19 cellular contexts compared by ENCODE assay signal in genomic region chr11:122214567-122214966, GRCh38.
DNase-seq lines count a peak whose midpoint lies in the region; ATAC-seq and TF ChIP-seq lines count a peak whose summit lies in the region.
"Had no signal": no experiment of that assay in that cellular context is flagged by ENCODE, and none has a peak within 500 bp of the region (broad histone marks: within the 10 kb centered on the region; RNA-seq: fewer than 3 reads in every experiment).

No MANE protein-coding gene starts in this region.

- no peaks in the 10 kb centered on the region for H3K36me3 Mint-ChIP-seq in HFFc6 (ENCODE audit: low read depth)
- H3K36me3 Mint-ChIP-seq in activated T-cell treated with anti-CD3 and anti-CD28 coated beads, Interleukin-2, amount 50 U/mL, for 24 hours (ENCODE audit: low read depth) = no peaks in the 10 kb centered on the region

- TF ChIP-seq CTCF in HFFc6 (IDR thresholded peaks at IDR 0.05) = no peak
- TF ChIP-seq CTCF in thoracic aorta (IDR thresholded peaks at IDR 0.05) = no peak

- no peaks in the 10 kb centered on the region for H3K36me3 ChIP-seq in thoracic aorta
- H3K36me3 ChIP-seq: BE2C, transverse colon had no signal

- H3K27ac Mint-ChIP-seq in HFFc6 = peak overlapping the region; percentile 78
- H3K27ac Mint-ChIP-seq in activated T-cell treated with anti-CD3 and anti-CD28 coated beads, Interleukin-2, amount 50 U/mL, for 24 hours = no peak overlapping the region
- H3K27ac Mint-ChIP-seq: dendritic cell treated with granulocyte-macrophage colony-stimulating factor and Interleukin-4, amounts not matched to agents 40 ng/mL and 50 ng/mL, for 4 days; T-helper 1 cell treated with Interleukin-12 subunit alpha and Interleukin-12 subunit beta and Interleukin-4 antibody, amounts not matched to agents 30 μg/mL and 1 μg/mL, for 36 hours had no signal

- H3K27me3 Mint-ChIP-seq in HFFc6 (ENCODE audit: insufficient read depth) = no peaks in the 10 kb centered on the region
- H3K27me3 Mint-ChIP-seq in activated T-cell treated with anti-CD3 and anti-CD28 coated beads, Interleukin-2, amount 50 U/mL, for 24 hours = peaks cover 19% of the 10 kb centered on the region
- H3K27me3 Mint-ChIP-seq: dendritic cell treated with granulocyte-macrophage colony-stimulating factor and Interleukin-4, amounts not matched to agents 40 ng/mL and 50 ng/mL, for 4 days had no signal

- H3K27ac ChIP-seq in layer of hippocampus (ENCODE audit: low read depth, low read length) (peak overlapping the region; percentile 69), thoracic aorta (peak overlapping the region; percentile 68 to 82)
- H3K27ac ChIP-seq: VCaP had no signal

- peaks cover 63% of the 10 kb centered on the region for H3K4me1 Mint-ChIP-seq in HFFc6 (ENCODE audit: low read depth)
- H3K4me1 Mint-ChIP-seq in activated T-cell treated with anti-CD3 and anti-CD28 coated beads, Interleukin-2, amount 50 U/mL, for 24 hours (ENCODE audit: low read depth) = no peaks in the 10 kb centered on the region

- no peak overlapping the region for H3K4me3 ChIP-seq in thoracic aorta
- H3K4me3 ChIP-seq: mucosa of descending colon, transverse colon had no signal

- ATAC-seq in thoracic aorta (ENCODE audit: insufficient number of reproducible peaks, low FRiP score, low read depth) (no peak), GM21619 (IDR thresholded peaks at IDR 0.05; ENCODE audit: unreplicated experiment) (no peak)

- peak overlapping the region; percentile 5; the same call in 1 of the 2 replicates for H3K4me3 Mint-ChIP-seq in HFFc6
- H3K4me3 Mint-ChIP-seq in activated T-cell treated with anti-CD3 and anti-CD28 coated beads, Interleukin-2, amount 50 U/mL, for 24 hours = no peak overlapping the region
- H3K4me3 Mint-ChIP-seq: dendritic cell treated with granulocyte-macrophage colony-stimulating factor and Interleukin-4, amounts not matched to agents 40 ng/mL and 50 ng/mL, for 4 days; T-helper 1 cell treated with Interleukin-12 subunit alpha and Interleukin-12 subunit beta and Interleukin-4 antibody, amounts not matched to agents 30 μg/mL and 1 μg/mL, for 36 hours had no signal

- H3K9me3 ChIP-seq in thoracic aorta = no peaks in the 10 kb centered on the region
- H3K9me3 ChIP-seq: BE2C, mucosa of descending colon, transverse colon had no signal

- no peaks in the 10 kb centered on the region for H3K27me3 ChIP-seq in layer of hippocampus (ENCODE audit: control insufficient read depth, insufficient read depth, low read length)
- no peaks in the 10 kb centered on the region for H3K27me3 ChIP-seq in thoracic aorta (replicated peaks; ENCODE audit: insufficient read depth)
- H3K27me3 ChIP-seq: BE2C, transverse colon had no signal

- no peaks in the 10 kb centered on the region for H3K9me3 Mint-ChIP-seq in HFFc6
- no peaks in the 10 kb centered on the region for H3K9me3 Mint-ChIP-seq in activated T-cell treated with anti-CD3 and anti-CD28 coated beads, Interleukin-2, amount 50 U/mL, for 24 hours
- H3K9me3 Mint-ChIP-seq: dendritic cell treated with granulocyte-macrophage colony-stimulating factor and Interleukin-4, amounts not matched to agents 40 ng/mL and 50 ng/mL, for 4 days; T-helper 1 cell treated with Interleukin-12 subunit alpha and Interleukin-12 subunit beta and Interleukin-4 antibody, amounts not matched to agents 30 μg/mL and 1 μg/mL, for 36 hours had no signal

- DNase-seq in HFFc6 (no peak), astrocyte of the hippocampus (ENCODE audit: low read depth, low spot score) (peak; percentile 48), thoracic aorta (ENCODE audit: low spot score) (no peak), HUDEP-2 (lab: John Stamatoyannopoulos, UW; ENCODE audit: unreplicated experiment in 76 of 76) (no peak)
- no peak for DNase-seq in activated T-cell treated with anti-CD3 and anti-CD28 coated beads, Interleukin-2, amount 50 U/mL, for 24 hours
- DNase-seq: activated CD4-positive, alpha-beta T cell treated with anti-CD3 and anti-CD28 coated beads, Interleukin-2, amount 50 U/mL, for 1 hour; BE2C; COR-L47; mucosa of descending colon; NCI-H1105 treated with DMSO at 0.1 percent for 48 hours; NCI-H2107; NCI-H526; SHP77 treated with DMSO at 0.1 percent for 48 hours; transverse colon had no signal

- H3K4me1 ChIP-seq in thoracic aorta (ENCODE audit: control insufficient read depth in 1 of 2, low read depth in 2 of 2) = peaks cover 9 to 86% of the 10 kb centered on the region in 2 donors
- H3K4me1 ChIP-seq: BE2C had no signal
